In the genomic region with DNA sequence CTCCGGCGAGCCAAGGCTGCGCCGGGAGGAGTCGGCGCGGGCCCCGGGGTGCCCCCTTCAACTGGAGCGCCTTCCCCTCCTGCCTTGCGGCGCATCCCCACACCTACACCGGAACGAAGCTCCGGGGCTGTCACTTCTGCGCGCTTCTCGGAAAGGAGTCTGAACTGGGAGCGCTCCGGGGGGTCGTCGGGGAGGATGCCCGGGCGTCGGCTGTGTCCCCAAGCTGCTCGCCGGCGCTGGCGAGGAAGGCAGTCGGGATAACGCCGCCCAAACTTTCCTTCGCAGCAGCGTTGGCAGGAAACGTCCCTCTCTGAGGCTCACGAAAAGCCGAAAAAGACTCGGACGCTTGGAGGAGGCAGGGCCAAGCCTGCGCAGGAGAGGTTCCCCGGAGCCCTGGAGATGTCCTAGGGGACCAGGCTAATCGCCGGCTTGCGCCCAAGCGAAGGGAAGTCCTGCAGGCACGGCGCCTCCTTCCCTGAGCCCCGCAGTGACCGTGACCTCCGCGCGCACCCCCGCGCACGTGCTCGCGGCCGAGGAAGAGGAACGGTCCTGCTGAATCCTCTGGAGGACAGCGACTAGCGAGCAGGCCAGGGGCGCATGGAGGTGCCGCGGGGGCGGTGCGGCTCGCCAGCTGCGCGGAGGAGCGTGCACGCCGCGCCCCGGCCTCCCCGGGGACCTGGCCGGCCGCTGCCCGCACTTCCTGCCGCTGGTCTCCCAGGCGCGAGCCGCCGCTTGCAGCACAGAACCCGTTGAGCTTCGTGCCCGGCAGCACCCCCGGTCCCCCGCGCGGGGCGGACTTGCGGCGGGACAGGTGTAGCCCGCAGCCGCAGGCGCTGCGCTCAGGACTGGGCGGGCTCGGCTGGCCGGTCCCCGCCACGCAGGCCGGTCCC, we compare ENCODE assay signal across 7 cellular contexts. TPM values are rescaled to one million over a fixed set of nuclear protein-coding genes. Genes with fewer than 3 reads are reported as not detected.
DNase-seq lines count a peak whose midpoint lies in the region; ATAC-seq, FAIRE-seq and TF ChIP-seq lines count a peak whose summit lies in the region.

A gene (plus strand): TSS at position 740 of the 890 bp plus-strand sequence.

- no peak for TF ChIP-seq CTCF in suprapubic skin (IDR thresholded peaks at IDR 0.05)
- no peak for TF ChIP-seq CTCF in D721Med (IDR thresholded peaks at IDR 0.05; ENCODE audit: insufficient read depth, missing control alignments)

- H3K27ac Mint-ChIP-seq in activated CD4-positive, alpha-beta T cell treated with anti-CD3 and anti-CD28 coated beads, Interleukin-2, amount 10 ng/mL, durations not matched to agents 7 days and 5 days = peak within 1 kb of the TSS; percentile 73

- 1% methylated on average over 98 of the region's 102 CpGs for WGBS in mesenchymal stem cell
- 0% methylated on average over 25 of the region's 102 CpGs for WGBS in suprapubic skin

- peak within 1 kb of the TSS; percentile 99 for H3K4me2 ChIP-seq in mesenchymal stem cell (ENCODE audit: low read length, poor library complexity, severe bottlenecking)

- no peaks in the 10 kb centered on the region for H3K9me3 ChIP-seq in mesenchymal stem cell (ENCODE audit: control insufficient read depth, low read length)
- H3K9me3 ChIP-seq in suprapubic skin = no peaks in the 10 kb centered on the region

- peak within 1 kb of the TSS; percentile 84 for H2BK15ac ChIP-seq in mesenchymal stem cell (ENCODE audit: low read depth, poor library complexity, severe bottlenecking)

- H3K27me3 ChIP-seq in mesenchymal stem cell (ENCODE audit: control insufficient read depth in 1 of 2, insufficient read depth in 1 of 2, low read length in 2 of 2) (no peaks in the 10 kb centered on the region), suprapubic skin (peaks cover 20% of the 10 kb centered on the region)

- no peak for TF ChIP-seq EP300 in suprapubic skin (IDR thresholded peaks at IDR 0.05)

- H3K27me3 Mint-ChIP-seq in activated CD4-positive, alpha-beta T cell treated with anti-CD3 and anti-CD28 coated beads, Interleukin-2, amount 10 ng/mL, durations not matched to agents 7 days and 5 days = peaks cover 56% of the 10 kb centered on the region

- H3K23ac ChIP-seq in mesenchymal stem cell (ENCODE audit: low read length in 2 of 2) = peak within 1 kb of the TSS; percentile 30 to 81

- DNase-seq in GM12891 (ENCODE audit: insufficient read length, low spot score) (peak; percentile 44), mesenchymal stem cell (peak; percentile 71), suprapubic skin (ENCODE audit: low spot score in 2 of 2) (no peak), D721Med (ENCODE audit: insufficient read length, low spot score) (no peak)
- DNase-seq in activated CD4-positive, alpha-beta T cell treated with anti-CD3 and anti-CD28 coated beads, Interleukin-2, amount 10 ng/mL, durations not matched to agents 7 days and 5 days = no peak

- H3K4me1 ChIP-seq in mesenchymal stem cell (ENCODE audit: control insufficient read depth, insufficient read depth, low read depth, low read length) (peaks cover 35% of the 10 kb centered on the region), suprapubic skin (peaks cover 41% of the 10 kb centered on the region)

- H3K18ac ChIP-seq in mesenchymal stem cell (ENCODE audit: low read depth in 1 of 2, low read length in 2 of 2) = peak within 1 kb of the TSS; percentile 76 to 80

- peak within 1 kb of the TSS; percentile 74 for H3K4me3 Mint-ChIP-seq in activated CD4-positive, alpha-beta T cell treated with anti-CD3 and anti-CD28 coated beads, Interleukin-2, amount 10 ng/mL, durations not matched to agents 7 days and 5 days

- CTCF ChIA-PET in activated CD4-positive, alpha-beta T cell treated with anti-CD3 and anti-CD28 coated beads, Interleukin-2, amount 10 ng/mL, durations not matched to agents 7 days and 5 days (lab: Charles Lee) = interaction anchor here (0.6 to 1.3 kb wide), 4 partner anchors 98 to 616 kb away, joined by 3 to 6 read pairs (median 3); no protein-coding TSS in a partner anchor

- H3K27ac ChIP-seq in mesenchymal stem cell (ENCODE audit: low read length, poor library complexity, severe bottlenecking) (no peak within 1 kb of the TSS), suprapubic skin (peak within 1 kb of the TSS; percentile 73)

- peak within 1 kb of the TSS; percentile 90 for H4K91ac ChIP-seq in mesenchymal stem cell (ENCODE audit: low read length)

- no peaks in the 10 kb centered on the region for H3K9me3 Mint-ChIP-seq in activated CD4-positive, alpha-beta T cell treated with anti-CD3 and anti-CD28 coated beads, Interleukin-2, amount 10 ng/mL, durations not matched to agents 7 days and 5 days

- H2BK120ac ChIP-seq in mesenchymal stem cell (ENCODE audit: low read depth, low read length) = peak within 1 kb of the TSS; percentile 77

- peak within 1 kb of the TSS; percentile 81 to 84 for H3K4ac ChIP-seq in mesenchymal stem cell (ENCODE audit: low read depth in 1 of 2, low read length in 2 of 2)

- POLR2A ChIA-PET in activated CD4-positive, alpha-beta T cell treated with anti-CD3 and anti-CD28 coated beads, Interleukin-2, amount 10 ng/mL, durations not matched to agents 7 days and 5 days (lab: Charles Lee) = interaction anchor here (0.6 kb wide), 1 partner anchor 130 kb away, joined by 3 read pairs; no protein-coding TSS in a partner anchor

- H3K36me3 Mint-ChIP-seq in activated CD4-positive, alpha-beta T cell treated with anti-CD3 and anti-CD28 coated beads, Interleukin-2, amount 10 ng/mL, durations not matched to agents 7 days and 5 days (ENCODE audit: low read depth) = no peaks in the 10 kb centered on the region

- H2BK12ac ChIP-seq in mesenchymal stem cell (ENCODE audit: low read length in 2 of 2) = peak within 1 kb of the TSS; percentile 79 to 81

- TF ChIP-seq POLR2A in GM12891 (IDR thresholded peaks at IDR 0.05; ENCODE audit: low read depth, low read length) = no peak
- no peak for TF ChIP-seq POLR2A in suprapubic skin (IDR thresholded peaks at IDR 0.05)

- peaks cover 12% of the 10 kb centered on the region for H3K79me1 ChIP-seq in mesenchymal stem cell (replicated peaks; ENCODE audit: low read length, poor library complexity, severe bottlenecking)

- in situ Hi-C loops in endometrial microvascular endothelial cells (cut with HindIII; ENCODE audit: inconsistent ontology term, low pct_unique_long_range_greater_than_20kb, low sequenced_read_pairs) = no loop called here

- peaks cover 24% of the 10 kb centered on the region for H3K4me1 Mint-ChIP-seq in activated CD4-positive, alpha-beta T cell treated with anti-CD3 and anti-CD28 coated beads, Interleukin-2, amount 10 ng/mL, durations not matched to agents 7 days and 5 days

- H3K14ac ChIP-seq in mesenchymal stem cell (ENCODE audit: low read length in 2 of 2) = peak within 1 kb of the TSS in 1 of 2 experiments; percentile 87

- no peak within 1 kb of the TSS for H2AK5ac ChIP-seq in mesenchymal stem cell (ENCODE audit: low read length, severe bottlenecking)

- peaks cover 0 to 4% of the 10 kb centered on the region in 2 experiments for H3K36me3 ChIP-seq in mesenchymal stem cell (ENCODE audit: control insufficient read depth in 1 of 2, insufficient read depth in 2 of 2, low read depth in 1 of 2, low read length in 2 of 2)
- no peaks in the 10 kb centered on the region for H3K36me3 ChIP-seq in suprapubic skin

- peak within 1 kb of the TSS; percentile 86 for H3K9ac ChIP-seq in mesenchymal stem cell (ENCODE audit: low read length)

- peak within 1 kb of the TSS; percentile 68 for H2AFZ ChIP-seq in mesenchymal stem cell (ENCODE audit: low read depth, low read length)

- FAIRE-seq in GM12891 (lab: Jason Lieb, UNC) (no peak), D721Med (lab: Jason Lieb, UNC) (no peak)

- no peak within 1 kb of the TSS for H2BK5ac ChIP-seq in mesenchymal stem cell (ENCODE audit: low read depth, low read length, poor library complexity, severe bottlenecking)

- ATAC-seq in HG03354 (IDR thresholded peaks at IDR 0.05; ENCODE audit: poor library complexity, severe bottlenecking, unreplicated experiment) = peak; percentile 36

- H4K8ac ChIP-seq in mesenchymal stem cell (ENCODE audit: low read length) = peak within 1 kb of the TSS; percentile 73

- H3K4me3 ChIP-seq in mesenchymal stem cell (ENCODE audit: insufficient read depth in 1 of 2, low read depth in 1 of 2, low read length in 2 of 2) (peak within 1 kb of the TSS; percentile 78 to 91), suprapubic skin (peak within 1 kb of the TSS; percentile 85)

TF ChIP-seq in GM12891, 5 proteins besides CTCF, POLR2A, EP300 and RAD21:
- TF ChIP-seq SPI1 (IDR thresholded peaks at IDR 0.05; ENCODE audit: low read depth, low read length) (no peak), POU2F2 (IDR thresholded peaks at IDR 0.05; ENCODE audit: low read depth, low read length) (no peak), TAF1 (IDR thresholded peaks at IDR 0.05; ENCODE audit: low read depth, low read length) (no peak), PAX5 (IDR thresholded peaks at IDR 0.05; ENCODE audit: insufficient read depth, low read length, severe bottlenecking) (no peak), POLR2AphosphoS5 (IDR thresholded peaks at IDR 0.05; ENCODE audit: low read depth, low read length) (no peak)
TF ChIP-seq in GM12891: peak in this region for 0.

RNA-seq across cellular contexts. Expression of the gene that starts here (rescaled TPM):
- polyA plus RNA-seq in GM12891 (2012; ENCODE audit: low read depth, missing spikeins) = 0.21 TPM
- under 1 TPM; 0.08 to 0.17 TPM for total RNA-seq in activated CD4-positive, alpha-beta T cell treated with anti-CD3 and anti-CD28 coated beads, Interleukin-2, amount 10 ng/mL, durations not matched to agents 7 days and 5 days
- 11.7 TPM for total RNA-seq in endometrial microvascular endothelial cells (ENCODE audit: inconsistent ontology term)
- polyA plus RNA-seq in mesenchymal stem cell (2013, experiment 1 of 2) = 23.7 TPM
- 23.0 TPM for polyA plus RNA-seq in mesenchymal stem cell (2013, experiment 2 of 2)
- total RNA-seq in suprapubic skin = 1 to 10 TPM; 2.2 to 6.1 (median 4.2) TPM

Comparison
In these comparisons a context has a peak if more than half of its experiments do, and no peak if none do; other contexts are left out.
1. DNase-seq: peak in GM12891 (single experiment) and mesenchymal stem cell (single experiment); none in activated CD4-positive, alpha-beta T cell treated with anti-CD3 and anti-CD28 coated beads, Interleukin-2, amount 10 ng/mL, durations not matched to agents 7 days and 5 days (single experiment), suprapubic skin (0 of 2) and D721Med (single experiment).